In genomic region chr4:3042226-3042625, GRCh38 we compare ENCODE assay signal across 2 cellular contexts.
TF ChIP-seq lines count a peak whose summit lies in the region.

No MANE protein-coding gene starts in this region.

TF ChIP-seq in GM12878, 131 proteins besides CTCF, POLR2A, EP300 and RAD21:
- TF ChIP-seq ZBTB40 (IDR thresholded peaks at IDR 0.05; ENCODE audit: borderline replicate concordance), result 0 out of 2 replicates have a peak, but pooled peaks have one; percentile 10
- no peak for TF ChIP-seq MEF2A (IDR thresholded peaks at IDR 0.05; ENCODE audit: insufficient read depth, low read depth, low read length)
- no peak for TF ChIP-seq E2F4 (IDR thresholded peaks at IDR 0.05; ENCODE audit: low read depth, low read length)

TF ChIP-seq in HEK293T, 16 proteins besides CTCF, POLR2A, EP300 and RAD21 (continued from another document):
- TF ChIP-seq PKNOX1 (IDR thresholded peaks at IDR 0.05) (no peak), LEF1 (IDR thresholded peaks at IDR 0.05; ENCODE audit: borderline replicate concordance) (no peak), SP1 (IDR thresholded peaks at IDR 0.05) (no peak), FOXA1 (IDR thresholded peaks at IDR 0.05) (no peak), FOXK2 (IDR thresholded peaks at IDR 0.05) (no peak), ELF4 (IDR thresholded peaks at IDR 0.05) (no peak), BHLHE40 (IDR thresholded peaks at IDR 0.05; ENCODE audit: borderline replicate concordance) (no peak), FOXM1 (IDR thresholded peaks at IDR 0.05; ENCODE audit: borderline replicate concordance) (no peak), NFRKB (IDR thresholded peaks at IDR 0.05) (no peak), ARNT (IDR thresholded peaks at IDR 0.05) (no peak), ZNF384 (IDR thresholded peaks at IDR 0.05) (no peak), SUZ12 (IDR thresholded peaks at IDR 0.05) (no peak), TARDBP (IDR thresholded peaks at IDR 0.05) (no peak), HDGF (IDR thresholded peaks at IDR 0.05; ENCODE audit: borderline replicate concordance) (no peak), CTBP1 (IDR thresholded peaks at IDR 0.05; ENCODE audit: borderline replicate concordance) (no peak)
